9 cellular contexts compared by ENCODE assay signal in genomic region chr3:175941352-175941751, GRCh38.
DNase-seq lines count a peak whose midpoint lies in the region; ATAC-seq, FAIRE-seq and TF ChIP-seq lines count a peak whose summit lies in the region.
"Had no signal": no experiment of that assay in that cellular context is flagged by ENCODE, and none has a peak within 500 bp of the region (broad histone marks: within the 10 kb centered on the region; RNA-seq: fewer than 3 reads in every experiment).

No MANE protein-coding gene starts in this region.

- H3K27ac Mint-ChIP-seq in astrocyte (ENCODE audit: unreplicated experiment) = no peak overlapping the region
- H3K27ac Mint-ChIP-seq in activated naive CD8-positive, alpha-beta T cell treated with anti-CD3 and anti-CD28 coated beads, Interleukin-2, amount 50 U/mL, for 24 hours = no peak overlapping the region

- H3K27me3 ChIP-seq in astrocyte (ENCODE audit: insufficient read depth, low read length) = no peaks in the 10 kb centered on the region

- TF ChIP-seq CTCF in GM13977 (IDR thresholded peaks at IDR 0.05; ENCODE audit: extremely low read depth, insufficient read depth, missing control alignments) (peak; percentile 73), astrocyte (IDR thresholded peaks at IDR 0.05; ENCODE audit: insufficient read depth, low read depth, low read length) (peak; percentile 31)

- no peak overlapping the region for H3K4me2 ChIP-seq in astrocyte (ENCODE audit: low read length)

- in situ Hi-C loops in GM13977 (cut with MboI; ENCODE audit: low pct_unique_long_range_greater_than_20kb, low sequenced_read_pairs, unreplicated experiment) = no loop called here

- no peak overlapping the region for H3K4me3 Mint-ChIP-seq in astrocyte (ENCODE audit: unreplicated experiment)
- no peak overlapping the region for H3K4me3 Mint-ChIP-seq in activated naive CD8-positive, alpha-beta T cell treated with anti-CD3 and anti-CD28 coated beads, Interleukin-2, amount 50 U/mL, for 24 hours

- H3K36me3 Mint-ChIP-seq in astrocyte (ENCODE audit: low read depth, unreplicated experiment) = no peaks in the 10 kb centered on the region
- no peaks in the 10 kb centered on the region for H3K36me3 Mint-ChIP-seq in activated naive CD8-positive, alpha-beta T cell treated with anti-CD3 and anti-CD28 coated beads, Interleukin-2, amount 50 U/mL, for 24 hours (ENCODE audit: low read depth)

- no peak for FAIRE-seq in astrocyte (lab: Jason Lieb, UNC)
- FAIRE-seq: colon had no signal

- H3K4me3 ChIP-seq in astrocyte (ENCODE audit: insufficient read depth, low read depth, low read length) = no peak overlapping the region

- H3K9me3 ChIP-seq in astrocyte (ENCODE audit: insufficient read depth, low read depth, low read length) = peaks cover 6% of the 10 kb centered on the region

- no peak overlapping the region for H3K9ac ChIP-seq in astrocyte (ENCODE audit: low read length)

- H3K9me3 Mint-ChIP-seq in astrocyte (ENCODE audit: unreplicated experiment) = peaks cover 20% of the 10 kb centered on the region
- H3K9me3 Mint-ChIP-seq in activated naive CD8-positive, alpha-beta T cell treated with anti-CD3 and anti-CD28 coated beads, Interleukin-2, amount 50 U/mL, for 24 hours = peaks cover 32% of the 10 kb centered on the region

- H3K4me1 ChIP-seq in astrocyte (ENCODE audit: insufficient read depth, low read length) = no peaks in the 10 kb centered on the region

- H3K4me1 Mint-ChIP-seq in astrocyte (ENCODE audit: low read depth, unreplicated experiment) = peaks cover 5% of the 10 kb centered on the region
- no peaks in the 10 kb centered on the region for H3K4me1 Mint-ChIP-seq in activated naive CD8-positive, alpha-beta T cell treated with anti-CD3 and anti-CD28 coated beads, Interleukin-2, amount 50 U/mL, for 24 hours

- DNase-seq in GM13977 (ENCODE audit: low spot score) (peak; percentile 33), astrocyte (ENCODE audit: low read depth) (no peak), midbrain (lab: John Stamatoyannopoulos, UW) (peak; percentile 23), AG08396 (ENCODE audit: low spot score) (no peak), T-helper 9 cell (no peak)
- DNase-seq in activated naive CD8-positive, alpha-beta T cell treated with anti-CD3 and anti-CD28 coated beads, Interleukin-2, amount 50 U/mL, for 24 hours = no peak
- no peak for DNase-seq in activated CD8-positive, alpha-beta memory T cell treated with anti-CD3 and anti-CD28 coated beads for 24 hours

- no peaks in the 10 kb centered on the region for H3K79me2 ChIP-seq in astrocyte (ENCODE audit: insufficient read depth, low read length)

- H3K27me3 Mint-ChIP-seq in astrocyte (ENCODE audit: low read depth, unreplicated experiment) = no peaks in the 10 kb centered on the region
- H3K27me3 Mint-ChIP-seq in activated naive CD8-positive, alpha-beta T cell treated with anti-CD3 and anti-CD28 coated beads, Interleukin-2, amount 50 U/mL, for 24 hours = no peaks in the 10 kb centered on the region

- H3K36me3 ChIP-seq in astrocyte (ENCODE audit: insufficient read depth, low read length) = no peaks in the 10 kb centered on the region

- peak; percentile 79 for ATAC-seq in HG03159 (IDR thresholded peaks at IDR 0.05; ENCODE audit: unreplicated experiment)
- ATAC-seq in activated naive CD8-positive, alpha-beta T cell treated with anti-CD3 and anti-CD28 coated beads, Interleukin-2, amount 50 U/mL, for 24 hours = no peak

- H2AFZ ChIP-seq in astrocyte (ENCODE audit: low read depth, low read length) = peak overlapping the region; percentile 2

- no peak overlapping the region for H3K27ac ChIP-seq in astrocyte (ENCODE audit: low read depth, low read length)

- no peaks in the 10 kb centered on the region for H4K20me1 ChIP-seq in astrocyte (ENCODE audit: insufficient read depth, low read length)

Comparison
In these comparisons a context has a peak if more than half of its experiments do, and no peak if none do; other contexts are left out.
1. DNase-seq: peak in GM13977 (single experiment) and midbrain (single experiment); none in astrocyte (single experiment), AG08396 (single experiment), activated naive CD8-positive, alpha-beta T cell treated with anti-CD3 and anti-CD28 coated beads, Interleukin-2, amount 50 U/mL, for 24 hours (single experiment), activated CD8-positive, alpha-beta memory T cell treated with anti-CD3 and anti-CD28 coated beads for 24 hours (single experiment) and T-helper 9 cell (single experiment).